In genomic region chr6:30060634-30060981, GRCh38 we compare ENCODE assay signal across 1 cellular context.
TF ChIP-seq lines count a peak whose summit lies in the region.

No MANE protein-coding gene starts in this region.

TF ChIP-seq in HepG2, 621 proteins besides CTCF, POLR2A, EP300 and RAD21 (continued from another document and continues in another):
- TF ChIP-seq RFX1 (IDR thresholded peaks at IDR 0.05) (no peak), KDM5B (CRISPR knock-in tag; IDR thresholded peaks at IDR 0.05; ENCODE audit: borderline replicate concordance) (no peak), RBM39 (IDR thresholded peaks at IDR 0.05; ENCODE audit: low read depth, low read length, poor library complexity, severe bottlenecking) (peak; percentile 11), ETS1 (CRISPR knock-in tag; IDR thresholded peaks at IDR 0.05) (no peak), PBX2 (CRISPR knock-in tag; IDR thresholded peaks at IDR 0.05) (no peak), IRF1 (CRISPR knock-in tag; IDR thresholded peaks at IDR 0.05; ENCODE audit: low read depth) (no peak), GMEB2 (CRISPR knock-in tag; IDR thresholded peaks at IDR 0.05; ENCODE audit: low read depth) (no peak), NFKB2 (CRISPR knock-in tag; IDR thresholded peaks at IDR 0.05; ENCODE audit: borderline replicate concordance) (no peak), ARID5B (CRISPR knock-in tag; IDR thresholded peaks at IDR 0.05) (no peak), ZNF260 (CRISPR knock-in tag; IDR thresholded peaks at IDR 0.05; ENCODE audit: borderline replicate concordance, low read depth) (no peak), ZNF562 (CRISPR knock-in tag; IDR thresholded peaks at IDR 0.05; ENCODE audit: borderline replicate concordance) (no peak), E2F2 (CRISPR knock-in tag; IDR thresholded peaks at IDR 0.05; ENCODE audit: borderline replicate concordance) (no peak), SIX1 (CRISPR knock-in tag; IDR thresholded peaks at IDR 0.05; ENCODE audit: borderline replicate concordance) (no peak), ZKSCAN5 (CRISPR knock-in tag; IDR thresholded peaks at IDR 0.05) (no peak), FOXJ3 (CRISPR knock-in tag; IDR thresholded peaks at IDR 0.05; ENCODE audit: borderline replicate concordance) (no peak), ZSCAN22 (CRISPR knock-in tag; IDR thresholded peaks at IDR 0.05) (no peak), ZNF670 (CRISPR knock-in tag; IDR thresholded peaks at IDR 0.05; ENCODE audit: borderline replicate concordance) (no peak; the same call in 1 of the 2 replicates), MEIS1 (CRISPR knock-in tag; IDR thresholded peaks at IDR 0.05; ENCODE audit: borderline replicate concordance) (peak; percentile 18; the same call in 1 of the 2 replicates), MATR3 (CRISPR knock-in tag; IDR thresholded peaks at IDR 0.05) (no peak), ZNF570 (CRISPR knock-in tag; IDR thresholded peaks at IDR 0.05; ENCODE audit: borderline replicate concordance) (no peak), ZSCAN21 (CRISPR knock-in tag; IDR thresholded peaks at IDR 0.05; ENCODE audit: borderline replicate concordance) (0 out of 2 replicates have a peak, but pooled peaks have one; percentile 3), ZNF362 (CRISPR knock-in tag; IDR thresholded peaks at IDR 0.05; ENCODE audit: borderline replicate concordance) (no peak), RNF2 (conservative IDR thresholded peaks at IDR 0.05; ENCODE audit: low read depth) (no peak), THYN1 (CRISPR knock-in tag; IDR thresholded peaks at IDR 0.05; ENCODE audit: borderline replicate concordance, low read depth) (no peak), ZNF232 (CRISPR knock-in tag; IDR thresholded peaks at IDR 0.05; ENCODE audit: borderline replicate concordance) (no peak), HNRNPK (IDR thresholded peaks at IDR 0.05; ENCODE audit: low read depth, low read length, poor library complexity, severe bottlenecking) (no peak), DBP (CRISPR knock-in tag; IDR thresholded peaks at IDR 0.05; ENCODE audit: not compliant biosample characterization) (no peak), KLF12 (CRISPR knock-in tag; IDR thresholded peaks at IDR 0.05; ENCODE audit: borderline replicate concordance) (no peak), NONO (IDR thresholded peaks at IDR 0.05) (no peak), NONO (CRISPR knock-in tag; conservative IDR thresholded peaks at IDR 0.05) (no peak), ONECUT2 (CRISPR knock-in tag; IDR thresholded peaks at IDR 0.05) (no peak), MXD3 (CRISPR knock-in tag; IDR thresholded peaks at IDR 0.05) (no peak), FUBP1 (CRISPR knock-in tag; IDR thresholded peaks at IDR 0.05; ENCODE audit: borderline replicate concordance) (no peak), PLSCR1 (CRISPR knock-in tag; IDR thresholded peaks at IDR 0.05; ENCODE audit: borderline replicate concordance) (0 out of 2 replicates have a peak, but pooled peaks have one; percentile 33), PATZ1 (CRISPR knock-in tag; IDR thresholded peaks at IDR 0.05) (no peak), MAX (IDR thresholded peaks at IDR 0.05) (0 out of 2 replicates have a peak, but pooled peaks have one; percentile 1), ZNF703 (CRISPR knock-in tag; IDR thresholded peaks at IDR 0.05; ENCODE audit: borderline replicate concordance) (peak; percentile 25; the same call in 1 of the 2 replicates), TAF15 (IDR thresholded peaks at IDR 0.05; ENCODE audit: low read depth, low read length, poor library complexity, severe bottlenecking) (no peak), ZNF44 (CRISPR knock-in tag; IDR thresholded peaks at IDR 0.05) (no peak), ZFY (CRISPR knock-in tag; IDR thresholded peaks at IDR 0.05) (no peak), ZNF547 (CRISPR knock-in tag; IDR thresholded peaks at IDR 0.05) (no peak), TFAP4 (IDR thresholded peaks at IDR 0.05; ENCODE audit: borderline replicate concordance, low read depth) (no peak), ZNF543 (CRISPR knock-in tag; IDR thresholded peaks at IDR 0.05) (no peak), HNF4A (CRISPR knock-in tag; IDR thresholded peaks at IDR 0.05) (no peak)
